1 cellular context compared by ENCODE assay signal in genomic region chr1:28648493-28649238, GRCh38.
A peak's percentile ranks its signal among the peaks of the same experiment; 100 is the strongest.
TF ChIP-seq lines count a peak whose summit lies in the region.

Gene RNU11, plus strand, starts transcription at chr1:28648600.

TF ChIP-seq in HepG2, 621 proteins besides CTCF, POLR2A, EP300 and RAD21 (continued from another document and continues in another):
- no peak for TF ChIP-seq PRPF4 (IDR thresholded peaks at IDR 0.05; ENCODE audit: low read depth, low read length, poor library complexity, severe bottlenecking)
- TF ChIP-seq ETV5 (CRISPR knock-in tag; IDR thresholded peaks at IDR 0.05; ENCODE audit: borderline replicate concordance) = peak; percentile 58; the same call in 1 of the 2 replicates
- TF ChIP-seq CEBPZ (IDR thresholded peaks at IDR 0.05; ENCODE audit: low read length) = no peak
- peak; percentile 42 for TF ChIP-seq SP4 (CRISPR knock-in tag; IDR thresholded peaks at IDR 0.05)
- TF ChIP-seq CHD2 (IDR thresholded peaks at IDR 0.05; ENCODE audit: low read depth, low read length) = peak; percentile 64; the same call in 1 of the 2 replicates
- peak; percentile 99 for TF ChIP-seq SSRP1 (CRISPR knock-in tag; IDR thresholded peaks at IDR 0.05)
- peak; percentile 88; the same call in 1 of the 2 replicates for TF ChIP-seq PRMT3 (CRISPR knock-in tag; IDR thresholded peaks at IDR 0.05; ENCODE audit: borderline replicate concordance, low read depth)
- no peak for TF ChIP-seq ZNF607 (CRISPR knock-in tag; IDR thresholded peaks at IDR 0.05; ENCODE audit: borderline replicate concordance)
- peak; percentile 76 for TF ChIP-seq PTBP1 (IDR thresholded peaks at IDR 0.05; ENCODE audit: low read depth, low read length, poor library complexity, severe bottlenecking)
- TF ChIP-seq BRF2 (CRISPR knock-in tag; IDR thresholded peaks at IDR 0.05) = peak; percentile 97
- no peak for TF ChIP-seq NRL (CRISPR knock-in tag; IDR thresholded peaks at IDR 0.05; ENCODE audit: borderline replicate concordance)
- TF ChIP-seq TRIM24 (CRISPR knock-in tag; IDR thresholded peaks at IDR 0.05) = no peak
- TF ChIP-seq ZNF296 (CRISPR knock-in tag; conservative IDR thresholded peaks at IDR 0.05) = no peak
- TF ChIP-seq MIER3 (CRISPR knock-in tag; IDR thresholded peaks at IDR 0.05; ENCODE audit: borderline replicate concordance) = peak; percentile 82; the same call in 1 of the 2 replicates
- TF ChIP-seq ZBTB14 (CRISPR knock-in tag; IDR thresholded peaks at IDR 0.05) = peak; percentile 47; the same call in 1 of the 2 replicates
- peak; percentile 52; the same call in 1 of the 2 replicates for TF ChIP-seq ZNF460 (CRISPR knock-in tag; IDR thresholded peaks at IDR 0.05; ENCODE audit: borderline replicate concordance)
- TF ChIP-seq TBL1XR1 (IDR thresholded peaks at IDR 0.05; ENCODE audit: borderline replicate concordance, low read length, partially characterized antibody) = peak; percentile 92
- TF ChIP-seq ZZZ3 (CRISPR knock-in tag; IDR thresholded peaks at IDR 0.05; ENCODE audit: borderline replicate concordance) = no peak
- TF ChIP-seq NFE2L1 (CRISPR knock-in tag; IDR thresholded peaks at IDR 0.05; ENCODE audit: borderline replicate concordance) = no peak
- no peak for TF ChIP-seq PHB2 (IDR thresholded peaks at IDR 0.05; ENCODE audit: partially characterized antibody)
- no peak; the same call in none of the 2 replicates for TF ChIP-seq PHF20 (CRISPR knock-in tag; IDR thresholded peaks at IDR 0.05)
- TF ChIP-seq GFI1 (CRISPR knock-in tag; IDR thresholded peaks at IDR 0.05; ENCODE audit: borderline replicate concordance) = peak; percentile 81
- peak; percentile 91 for TF ChIP-seq SATB2 (CRISPR knock-in tag; IDR thresholded peaks at IDR 0.05)
- TF ChIP-seq ZNF20 (CRISPR knock-in tag; IDR thresholded peaks at IDR 0.05) = no peak
- peak; percentile 84 for TF ChIP-seq GATAD1 (CRISPR knock-in tag; IDR thresholded peaks at IDR 0.05)
- peak; percentile 56; the same call in 1 of the 2 replicates for TF ChIP-seq HHEX (CRISPR knock-in tag; IDR thresholded peaks at IDR 0.05)
- TF ChIP-seq ZKSCAN5 (CRISPR knock-in tag; IDR thresholded peaks at IDR 0.05) = no peak
- peak; percentile 88; the same call in 1 of the 2 replicates for TF ChIP-seq ZNF788 (CRISPR knock-in tag; IDR thresholded peaks at IDR 0.05; ENCODE audit: borderline replicate concordance)
- 0 out of 2 replicates have a peak, but pooled peaks have one; percentile 38 for TF ChIP-seq ZNF10 (CRISPR knock-in tag; IDR thresholded peaks at IDR 0.05; ENCODE audit: borderline replicate concordance, low read depth)
- TF ChIP-seq XBP1 (CRISPR knock-in tag; IDR thresholded peaks at IDR 0.05) = peak; percentile 92; the same call in 1 of the 2 replicates
- no peak for TF ChIP-seq ZNF839 (CRISPR knock-in tag; IDR thresholded peaks at IDR 0.05; ENCODE audit: borderline replicate concordance)
- TF ChIP-seq CBX2 (IDR thresholded peaks at IDR 0.05; ENCODE audit: low read depth, low read length) = peak; percentile 87; the same call in 1 of the 2 replicates
- TF ChIP-seq CBX2 (CRISPR knock-in tag; IDR thresholded peaks at IDR 0.05; ENCODE audit: low read depth) = no peak
- TF ChIP-seq ZNF207 (IDR thresholded peaks at IDR 0.05; ENCODE audit: borderline replicate concordance) = no peak
- TF ChIP-seq ZNF34 (CRISPR knock-in tag; IDR thresholded peaks at IDR 0.05; ENCODE audit: borderline replicate concordance) = peak; percentile 76; the same call in 1 of the 2 replicates
- TF ChIP-seq NR2F6 (IDR thresholded peaks at IDR 0.05) = no peak; the same call in 1 of the 2 replicates
- no peak; the same call in 1 of the 2 replicates for TF ChIP-seq NR2F6 (CRISPR knock-in tag; IDR thresholded peaks at IDR 0.05)
- no peak for TF ChIP-seq ZNF274 (CRISPR knock-in tag; IDR thresholded peaks at IDR 0.05)
- TF ChIP-seq ZNF318 (CRISPR knock-in tag; IDR thresholded peaks at IDR 0.05) = peak; percentile 83; the same call in 1 of the 2 replicates
- peak; percentile 79; the same call in 1 of the 2 replicates for TF ChIP-seq ZNF503 (CRISPR knock-in tag; IDR thresholded peaks at IDR 0.05)
- no peak for TF ChIP-seq ZNF280B (CRISPR knock-in tag; IDR thresholded peaks at IDR 0.05; ENCODE audit: borderline replicate concordance)
- TF ChIP-seq SRF (IDR thresholded peaks at IDR 0.05; ENCODE audit: low read depth, low read length) = peak; percentile 56
- TF ChIP-seq ZNF160 (CRISPR knock-in tag; IDR thresholded peaks at IDR 0.05) = peak; percentile 95
- no peak for TF ChIP-seq MAFK (conservative IDR thresholded peaks at IDR 0.05 in 1 of 2, IDR thresholded peaks at IDR 0.05 in 1 of 2; ENCODE audit: low read length in 2 of 2)
- TF ChIP-seq ZNF740 (CRISPR knock-in tag; IDR thresholded peaks at IDR 0.05) = peak; percentile 66; the same call in 1 of the 2 replicates
